Comparison of ENCODE assay signal across 8 cellular contexts in the genomic region with DNA sequence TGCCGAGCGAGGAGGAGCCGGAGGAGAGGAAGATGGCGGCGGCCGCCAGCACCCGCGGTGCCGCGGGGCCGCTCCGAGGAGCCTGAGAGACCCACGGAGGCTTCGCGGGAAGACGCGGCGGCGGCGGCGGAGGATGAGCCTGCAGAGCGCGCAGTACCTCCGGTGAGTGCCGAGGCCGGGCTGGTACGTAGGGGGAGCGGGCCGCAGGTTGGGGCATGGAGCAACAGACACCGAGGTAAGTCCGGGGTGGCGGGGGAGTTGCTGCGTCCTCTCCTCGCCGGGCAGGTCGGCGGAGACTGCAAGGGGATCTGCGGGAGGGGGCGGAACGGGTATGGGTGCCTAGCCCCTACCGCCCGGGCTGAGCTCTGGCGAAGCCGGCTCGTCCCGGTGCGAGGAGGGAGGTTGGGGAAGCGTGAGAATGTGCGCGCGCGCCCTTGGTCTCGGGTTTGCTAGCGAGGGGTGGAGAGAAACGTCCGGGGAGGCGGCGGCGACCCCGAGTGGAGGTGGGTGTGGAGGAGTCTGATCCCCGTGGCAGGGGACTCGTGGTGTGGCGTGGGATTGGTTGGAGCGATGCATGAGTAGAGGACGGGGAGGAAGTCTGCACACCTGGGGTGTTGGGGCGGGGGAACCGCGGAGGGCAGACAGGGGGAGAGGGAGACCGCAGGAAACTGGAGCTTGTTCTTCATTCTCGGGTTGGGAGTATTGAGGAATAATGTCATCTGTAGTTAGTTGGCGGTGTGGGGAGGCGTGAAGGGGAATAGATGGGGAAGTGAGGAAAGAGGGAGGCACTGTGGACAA. TPM values are rescaled to one million over a fixed set of nuclear protein-coding genes. Genes with fewer than 3 reads are reported as not detected.
DNase-seq lines count a peak whose midpoint lies in the region; ATAC-seq, FAIRE-seq and TF ChIP-seq lines count a peak whose summit lies in the region.

A gene with protein sequence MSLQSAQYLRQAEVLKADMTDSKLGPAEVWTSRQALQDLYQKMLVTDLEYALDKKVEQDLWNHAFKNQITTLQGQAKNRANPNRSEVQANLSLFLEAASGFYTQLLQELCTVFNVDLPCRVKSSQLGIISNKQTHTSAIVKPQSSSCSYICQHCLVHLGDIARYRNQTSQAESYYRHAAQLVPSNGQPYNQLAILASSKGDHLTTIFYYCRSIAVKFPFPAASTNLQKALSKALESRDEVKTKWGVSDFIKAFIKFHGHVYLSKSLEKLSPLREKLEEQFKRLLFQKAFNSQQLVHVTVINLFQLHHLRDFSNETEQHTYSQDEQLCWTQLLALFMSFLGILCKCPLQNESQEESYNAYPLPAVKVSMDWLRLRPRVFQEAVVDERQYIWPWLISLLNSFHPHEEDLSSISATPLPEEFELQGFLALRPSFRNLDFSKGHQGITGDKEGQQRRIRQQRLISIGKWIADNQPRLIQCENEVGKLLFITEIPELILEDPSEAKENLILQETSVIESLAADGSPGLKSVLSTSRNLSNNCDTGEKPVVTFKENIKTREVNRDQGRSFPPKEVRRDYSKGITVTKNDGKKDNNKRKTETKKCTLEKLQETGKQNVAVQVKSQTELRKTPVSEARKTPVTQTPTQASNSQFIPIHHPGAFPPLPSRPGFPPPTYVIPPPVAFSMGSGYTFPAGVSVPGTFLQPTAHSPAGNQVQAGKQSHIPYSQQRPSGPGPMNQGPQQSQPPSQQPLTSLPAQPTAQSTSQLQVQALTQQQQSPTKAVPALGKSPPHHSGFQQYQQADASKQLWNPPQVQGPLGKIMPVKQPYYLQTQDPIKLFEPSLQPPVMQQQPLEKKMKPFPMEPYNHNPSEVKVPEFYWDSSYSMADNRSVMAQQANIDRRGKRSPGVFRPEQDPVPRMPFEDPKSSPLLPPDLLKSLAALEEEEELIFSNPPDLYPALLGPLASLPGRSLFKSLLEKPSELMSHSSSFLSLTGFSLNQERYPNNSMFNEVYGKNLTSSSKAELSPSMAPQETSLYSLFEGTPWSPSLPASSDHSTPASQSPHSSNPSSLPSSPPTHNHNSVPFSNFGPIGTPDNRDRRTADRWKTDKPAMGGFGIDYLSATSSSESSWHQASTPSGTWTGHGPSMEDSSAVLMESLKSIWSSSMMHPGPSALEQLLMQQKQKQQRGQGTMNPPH (plus strand): TSS at position 12 of the 798 bp plus-strand sequence. CDS start 122 bp downstream, at position 134.

- H3K27ac ChIP-seq in KMS-11 (peak within 1 kb of the TSS; percentile 97), coronary artery (peak within 1 kb of the TSS; percentile 93 to 98), lung (ENCODE audit: low read depth in 1 of 2, low read length in 1 of 2) (peak within 1 kb of the TSS; percentile 94 to 98)

- H4K20me1 ChIP-seq in KMS-11 (ENCODE audit: insufficient read depth) = peaks cover 10% of the 10 kb centered on the region; the same call in 1 of the 2 replicates

- H3K9ac ChIP-seq in KMS-11 = peak within 1 kb of the TSS; percentile 92

- peaks cover 53% of the 10 kb centered on the region for H3K79me2 ChIP-seq in KMS-11 (ENCODE audit: insufficient read depth, low read depth)

- H3K4me3 ChIP-seq in KMS-11 (IDR thresholded peaks at IDR 0.05; ENCODE audit: insufficient read depth, low read depth, low read length) (peak within 1 kb of the TSS; percentile 97), coronary artery (peak within 1 kb of the TSS; percentile 89), lung (peak within 1 kb of the TSS; percentile 99)

- H2AFZ ChIP-seq in KMS-11 (ENCODE audit: low read depth) = peak within 1 kb of the TSS; percentile 75

- H3K36me3 ChIP-seq in KMS-11 (ENCODE audit: insufficient read depth) (no peaks in the 10 kb centered on the region), lung (ENCODE audit: control insufficient read depth in 2 of 2, insufficient read depth in 2 of 2, low read length in 2 of 2) (no peaks in the 10 kb centered on the region)

- 0% methylated on average over 64 to 72 of the region's 72 CpGs for WGBS in lung, 2 donors

- peak; percentile 31 for DNase-seq in Daoy (ENCODE audit: low read depth)
- peak; percentile 15 for DNase-seq in activated CD4-positive, CD25-positive, alpha-beta regulatory T cell treated with anti-CD3 and anti-CD28 coated beads, Interleukin-2, amount 50 U/mL, for 16 hours (ENCODE audit: low read depth, low spot score)
- DNase-seq in coronary artery (ENCODE audit: low spot score) = no peak
- DNase-seq in lung (ENCODE audit: low spot score) = peak; percentile 51
- DNase-seq in stimulated activated CD4-positive, alpha-beta T cell treated with anti-CD3 and anti-CD28 coated beads, TNF-alpha, amount 100 ng/mL, for 4 hours (ENCODE audit: low read depth in 3 of 3) = peak in 2 of 3 experiments; percentile 40 to 44
- no peak for DNase-seq in RCC 7860 (ENCODE audit: low spot score)

- peak within 1 kb of the TSS; percentile 94 for H3K4me2 ChIP-seq in KMS-11

- H3K27me3 ChIP-seq in KMS-11 (ENCODE audit: insufficient read depth, low read depth) (no peaks in the 10 kb centered on the region), lung (ENCODE audit: control insufficient read depth, insufficient read depth) (no peaks in the 10 kb centered on the region)

- FAIRE-seq in RCC 7860 (lab: Jason Lieb, UNC) = no peak

- H3K4me1 ChIP-seq in KMS-11 (ENCODE audit: low read depth, poor library complexity, severe bottlenecking) (peaks cover 53% of the 10 kb centered on the region), lung (ENCODE audit: control insufficient read depth in 2 of 2, insufficient read depth in 2 of 2, low read length in 2 of 2) (peaks cover 0 to 20% of the 10 kb centered on the region in 2 donors)

- ATAC-seq in GM21528 (IDR thresholded peaks at IDR 0.05; ENCODE audit: low FRiP score, unreplicated experiment) = peak; percentile 16
- ATAC-seq in lung (ENCODE audit: insufficient read depth, low FRiP score) = no peak

- no peaks in the 10 kb centered on the region for H3K9me3 ChIP-seq in lung (ENCODE audit: control insufficient read depth in 2 of 2, insufficient read depth in 1 of 2, low read length in 1 of 2)

- TF ChIP-seq CTCF in KMS-11 (conservative IDR thresholded peaks at IDR 0.05; ENCODE audit: low read depth, low read length) = no peak
- TF ChIP-seq CTCF in coronary artery (IDR thresholded peaks at IDR 0.05) = no peak
- TF ChIP-seq CTCF in lung (IDR thresholded peaks at IDR 0.05; ENCODE audit: control extremely low read depth, extremely low read depth) = no peak

RNA-seq across cellular contexts. Expression of the gene that starts here (rescaled TPM):
- total RNA-seq in Daoy (2014; rRNA removed; shearing (Covaris generic)) = 14.9 and 24.1 TPM in 2 replicates
- 10 to 100 TPM; 64.2 to 86.6 TPM for total RNA-seq in lung
- polyA plus RNA-seq in lung = 10 to 100 TPM; 17.4 to 26.9 TPM

Comparison
In these comparisons a context has a peak if more than half of its experiments do, and no peak if none do; other contexts are left out.
1. DNase-seq: peak in Daoy (single experiment), activated CD4-positive, CD25-positive, alpha-beta regulatory T cell treated with anti-CD3 and anti-CD28 coated beads, Interleukin-2, amount 50 U/mL, for 16 hours (single experiment), lung (single experiment) and stimulated activated CD4-positive, alpha-beta T cell treated with anti-CD3 and anti-CD28 coated beads, TNF-alpha, amount 100 ng/mL, for 4 hours (2 of 3); none in coronary artery (single experiment) and RCC 7860 (single experiment).
2. Peak in every context shown above with its lines, with median percentiles within 50 percentile points of each other: H3K27ac ChIP-seq and H3K4me3 ChIP-seq.